ENCODE assay signal across 1 cellular context in genomic region chr7:106952658-106953231, GRCh38.
TF ChIP-seq lines count a peak whose summit lies in the region.

No MANE protein-coding gene starts in this region.

TF ChIP-seq in K562, 482 proteins besides CTCF, POLR2A, EP300 and RAD21 (continued from another document and continues in another):
- TF ChIP-seq VEZF1 (CRISPR knock-in tag; IDR thresholded peaks at IDR 0.05) (peak; percentile 74), ILK (tag; IDR thresholded peaks at IDR 0.05; ENCODE audit: borderline replicate concordance, low read depth) (no peak), CTBP1 (IDR thresholded peaks at IDR 0.05; ENCODE audit: borderline replicate concordance) (peak; percentile 92), MXI1 (IDR thresholded peaks at IDR 0.05; ENCODE audit: low read depth, low read length) (0 out of 2 replicates have a peak, but pooled peaks have one; percentile 22), ZFP91 (CRISPR knock-in tag; IDR thresholded peaks at IDR 0.05) (no peak), PHF20 (IDR thresholded peaks at IDR 0.05; ENCODE audit: partially characterized antibody) (no peak), CUX1 (CRISPR knock-in tag; IDR thresholded peaks at IDR 0.05) (0 out of 2 replicates have a peak, but pooled peaks have one; percentile 66), BCLAF1 (IDR thresholded peaks at IDR 0.05; ENCODE audit: borderline replicate concordance in 1 of 2, control insufficient read depth in 1 of 2, low read depth in 2 of 2, low read length in 1 of 2) (0 out of 4 replicates have a peak, but pooled peaks of 1 of the 2 experiments have one; percentile 37), ZMIZ1 (IDR thresholded peaks at IDR 0.05; ENCODE audit: low read depth in 2 of 2, low read length in 2 of 2) (no peak), ZNF407 (IDR thresholded peaks at IDR 0.05; ENCODE audit: low read depth) (no peak), HDAC2 (IDR thresholded peaks at IDR 0.05) (peak; percentile 85), ZNF41 (CRISPR knock-in tag; conservative IDR thresholded peaks at IDR 0.05) (no peak), STAT5A (IDR thresholded peaks at IDR 0.05; ENCODE audit: borderline replicate concordance, low read length) (peak; percentile 47; the same call in 1 of the 2 replicates), PRPF4 (IDR thresholded peaks at IDR 0.05; ENCODE audit: insufficient read depth, low read depth, low read length, poor library complexity, severe bottlenecking) (no peak), CHAMP1 (IDR thresholded peaks at IDR 0.05) (no peak), BHLHE40 (IDR thresholded peaks at IDR 0.05; ENCODE audit: low read length) (peak; percentile 97), PATZ1 (CRISPR knock-in tag; IDR thresholded peaks at IDR 0.05; ENCODE audit: borderline replicate concordance) (no peak), ZEB2 (IDR thresholded peaks at IDR 0.05) (peak; percentile 72; the same call in 1 of the 2 replicates), SMARCB1 (IDR thresholded peaks at IDR 0.05; ENCODE audit: insufficient read length, low read depth) (no peak)
